7 cellular contexts compared by ENCODE assay signal in genomic region chr7:43905209-43905946, GRCh38. TPM values are rescaled to one million over a fixed set of nuclear protein-coding genes. Genes with fewer than 3 reads are reported as not detected.
DNase-seq lines count a peak whose midpoint lies in the region; ATAC-seq and TF ChIP-seq lines count a peak whose summit lies in the region.

No MANE protein-coding gene starts in this region.

- H4K8ac ChIP-seq in neuronal stem cell (ENCODE audit: low read depth, low read length): no peak overlapping the region

- H3K4me2 ChIP-seq in HCT116 (ENCODE audit: low read length) (peak overlapping the region; percentile 89), neuronal stem cell (ENCODE audit: insufficient read depth, low read length, poor library complexity, severe bottlenecking) (peak overlapping the region; percentile 85)

- H2BK15ac ChIP-seq in neuronal stem cell (ENCODE audit: low read length): no peak overlapping the region

- H4K20me1 ChIP-seq in HCT116 (ENCODE audit: insufficient read depth): no peaks in the 10 kb centered on the region

- peaks cover 41 to 46% (median 44%) of the 10 kb centered on the region in 3 donors for H3K4me1 Mint-ChIP-seq in T-cell

- H3K79me2 ChIP-seq in HCT116 (ENCODE audit: insufficient read depth, low read length): peaks cover 56% of the 10 kb centered on the region

- no peak overlapping the region for H3K18ac ChIP-seq in neuronal stem cell (ENCODE audit: low read length)

- H3K36me3 ChIP-seq in HCT116 (ENCODE audit: control insufficient read depth in 1 of 2, insufficient read depth in 2 of 2, low read length in 2 of 2): no peaks in the 10 kb centered on the region
- H3K36me3 ChIP-seq in neuronal stem cell (replicated peaks in 1 of 2; ENCODE audit: control insufficient read depth in 2 of 2, insufficient read depth in 2 of 2, low read length in 2 of 2): no peaks in the 10 kb centered on the region

- peak overlapping the region; percentile 89 to 94 (median 94) for H3K4me3 Mint-ChIP-seq in T-cell

- intact Hi-C loops in HCT116 (cut with micrococcal nuclease): no loop called here

- H3K4ac ChIP-seq in neuronal stem cell (ENCODE audit: low read length): no peak overlapping the region

- ATAC-seq in HCT116 (peak; percentile 49), T-cell (replicated peaks in 1 of 4) (no peak), HG03159 (IDR thresholded peaks at IDR 0.05; ENCODE audit: unreplicated experiment) (no peak)

- no peaks in the 10 kb centered on the region for H3K9me3 ChIP-seq in HCT116 (ENCODE audit: control insufficient read depth in 1 of 2, insufficient read depth in 1 of 2, low read depth in 1 of 2, low read length in 2 of 2)
- H3K9me3 ChIP-seq in neuronal stem cell (replicated peaks in 1 of 2; ENCODE audit: control insufficient read depth in 2 of 2, insufficient read depth in 1 of 2, low read depth in 1 of 2, low read length in 2 of 2): no peaks in the 10 kb centered on the region

- H3K27me3 ChIP-seq in HCT116 (ENCODE audit: insufficient read depth, low read length) (no peaks in the 10 kb centered on the region), neuronal stem cell (ENCODE audit: control insufficient read depth in 3 of 3, insufficient read depth in 3 of 3, low read depth in 1 of 3, low read length in 3 of 3) (peaks cover 0 to 3% (median 0%) of the 10 kb centered on the region in 3 experiments)

- H3K4me1 ChIP-seq in HCT116 (ENCODE audit: control insufficient read depth in 1 of 2, insufficient read depth in 2 of 2, low read length in 2 of 2) (peaks cover 13 to 24% of the 10 kb centered on the region in 2 experiments), neuronal stem cell (ENCODE audit: control insufficient read depth in 2 of 2, insufficient read depth in 1 of 2, low read depth in 1 of 2, low read length in 2 of 2) (peaks cover 1 to 9% of the 10 kb centered on the region in 2 donors)

- H3K79me1 ChIP-seq in neuronal stem cell (ENCODE audit: low read depth, low read length): no peaks in the 10 kb centered on the region

- H3K4me3 ChIP-seq in HCT116 (replicated peaks in 1 of 2; ENCODE audit: low read depth in 1 of 2, low read length in 2 of 2) (peak overlapping the region; percentile 75 to 80), fibroblast of mammary gland (ENCODE audit: control insufficient read depth, low read depth, low read length) (peak overlapping the region; percentile 76), neuronal stem cell (ENCODE audit: low read length in 2 of 2) (peak overlapping the region; percentile 79 to 87)

- peak overlapping the region; percentile 71 for H3K9ac ChIP-seq in HCT116 (ENCODE audit: low read length)
- H3K9ac ChIP-seq in neuronal stem cell (ENCODE audit: low read depth, low read length, poor library complexity): no peak overlapping the region

- H2AK5ac ChIP-seq in neuronal stem cell (ENCODE audit: low read depth, low read length): no peak overlapping the region

- no peak overlapping the region for H2BK120ac ChIP-seq in neuronal stem cell (ENCODE audit: low read depth, low read length)

- H3K27ac Mint-ChIP-seq in T-cell: peak overlapping the region; percentile 95 to 96

- no peak for TF ChIP-seq POLR2A in HCT116 (IDR thresholded peaks at IDR 0.05; ENCODE audit: borderline replicate concordance, extremely low read depth, insufficient read depth, insufficient read length)

- no peak for TF ChIP-seq CTCF in HCT116 (IDR thresholded peaks at IDR 0.05 in 2 of 3, conservative IDR thresholded peaks at IDR 0.05 in 1 of 3; ENCODE audit: borderline replicate concordance in 1 of 3, insufficient read depth in 1 of 3, low read depth in 2 of 3, low read length in 2 of 3)
- no peak for TF ChIP-seq CTCF in fibroblast of mammary gland (conservative IDR thresholded peaks at IDR 0.05; ENCODE audit: control insufficient read depth, insufficient read depth, low read depth, low read length)

- H3K23ac ChIP-seq in neuronal stem cell (ENCODE audit: low read depth, low read length, poor library complexity): no peak overlapping the region

- TF ChIP-seq RAD21 in HCT116 (IDR thresholded peaks at IDR 0.05; ENCODE audit: low read depth): no peak

- POLR2A ChIA-PET in HCT116 (lab: Charles Lee): interaction anchor here (1.2 kb wide), 1 partner anchor 17 kb away, joined by 3 read pairs; no protein-coding TSS in a partner anchor
- POLR2A ChIA-PET in T-cell (lab: Charles Lee): interaction anchor here (0.5 to 0.6 kb wide), 4 partner anchors 22 to 157 kb away, joined by 3 to 6 read pairs (median 4); no protein-coding TSS in a partner anchor

- H4K91ac ChIP-seq in neuronal stem cell (ENCODE audit: low read depth, low read length, poor library complexity): no peak overlapping the region

- BruUV-seq in HCT116 (replicated peaks; lab: Mats Ljungman, UMichigan): no TSS peak

- H3K36me3 Mint-ChIP-seq in T-cell: no peaks in the 10 kb centered on the region

- no peaks in the 10 kb centered on the region for H3K27me3 Mint-ChIP-seq in T-cell

- no peak overlapping the region for H2BK12ac ChIP-seq in neuronal stem cell (ENCODE audit: low read length)

- CTCF ChIA-PET in HCT116 (lab: Charles Lee): no interaction called here
- CTCF ChIA-PET in T-cell (lab: Charles Lee): interaction anchor here (0.5 to 0.8 kb wide), 2 partner anchors 21 to 323 kb away, joined by 3 to 4 read pairs; partner anchors contain the start of gene UBE2D4 (in 1 of the 2)

- peak overlapping the region; percentile 76 for H3K27ac ChIP-seq in HCT116 (ENCODE audit: low read depth, low read length)
- H3K27ac ChIP-seq in neuronal stem cell (replicated peaks; ENCODE audit: low read length): no peak overlapping the region

- no peaks in the 10 kb centered on the region for H3K9me3 Mint-ChIP-seq in T-cell

- DNase-seq in HCT116 (ENCODE audit: low read depth, low spot score) (peak; percentile 13), T-cell (no peak), fibroblast of mammary gland (ENCODE audit: low read depth) (peak; percentile 52), neuronal stem cell (ENCODE audit: low spot score) (no peak), NCI-H2029 (lab: John Stamatoyannopoulos, UW) (no peak), inferior parietal cortex (ENCODE audit: extremely low spot score) (no peak)

- no peaks in the 10 kb centered on the region for H3K9me2 ChIP-seq in HCT116 (ENCODE audit: insufficient read depth)

- H3K14ac ChIP-seq in neuronal stem cell (ENCODE audit: low read length): no peak overlapping the region

- no peak overlapping the region for H2AFZ ChIP-seq in HCT116 (ENCODE audit: low read depth, low read length, poor library complexity, severe bottlenecking)
- H2AFZ ChIP-seq in neuronal stem cell (ENCODE audit: low read length): peak overlapping the region; percentile 96

- H2BK5ac ChIP-seq in neuronal stem cell (ENCODE audit: low read length): no peak overlapping the region

- WGBS in neuronal stem cell (ENCODE audit: extremely low coverage in 2 of 2, insufficient read length in 2 of 2, insufficient replicate concordance in 1 of 2), 2 donors: no CpG with 5 or more reads among the region's 8 CpGs

- RAD21 ChIA-PET in HCT116 (lab: Charles Lee; ENCODE audit: low non-redundant PET in 1 of 2, low total read pairs in 2 of 2, uncharacterized antibody in 2 of 2, unreplicated experiment in 2 of 2): interaction anchor here in 1 of 2 experiments (0.6 kb wide), 1 partner anchor 226 kb away, joined by 4 read pairs; no protein-coding TSS in a partner anchor

TF ChIP-seq in HCT116, 20 proteins besides CTCF, POLR2A, EP300 and RAD21:
- TF ChIP-seq EZH2 (IDR thresholded peaks at IDR 0.05) (no peak), MAX (IDR thresholded peaks at IDR 0.05) (0 out of 2 replicates have a peak, but pooled peaks have one; percentile 3)

RNA-seq across cellular contexts. Expression of gene URGCP, which starts 1.0 kb away (rescaled TPM):
- 28.0 TPM for total RNA-seq in HCT116 (2021; ENCODE audit: unreplicated experiment)
- polyA plus RNA-seq in HCT116 (2012): 15.9 and 16.8 TPM in 2 replicates
- 10 to 100 TPM; 22.3 to 35.2 (median 33.6) TPM for total RNA-seq in T-cell
- 8.0 TPM for polyA plus RNA-seq in neuronal stem cell (2013, experiment 1 of 2)
- polyA plus RNA-seq in neuronal stem cell (2013, experiment 2 of 2): 9.4 TPM

RNA-seq across cellular contexts. Expression of gene UBE2D4, which starts 20.9 kb away (rescaled TPM):
- 12.9 TPM for total RNA-seq in HCT116 (2021; ENCODE audit: unreplicated experiment)
- polyA plus RNA-seq in HCT116 (2012): 10.4 and 12.1 TPM in 2 replicates
- 10 to 100 TPM in 3 of 5 donors, 1 to 10 TPM in 2; 6.7 to 12.8 (median 10.4) TPM for total RNA-seq in T-cell
- 8.5 TPM for polyA plus RNA-seq in neuronal stem cell (2013, experiment 1 of 2)
- polyA plus RNA-seq in neuronal stem cell (2013, experiment 2 of 2): 8.8 TPM

RNA-seq across cellular contexts. Expression of gene MRPS24, which starts 36.1 kb away (rescaled TPM):
- total RNA-seq in HCT116 (2021; ENCODE audit: unreplicated experiment): 156 TPM
- 179 and 202 TPM in 2 replicates for polyA plus RNA-seq in HCT116 (2012)
- 10 to 100 TPM; 44.6 to 71.6 (median 58.4) TPM for total RNA-seq in T-cell
- 130 TPM for polyA plus RNA-seq in neuronal stem cell (2013, experiment 1 of 2)
- polyA plus RNA-seq in neuronal stem cell (2013, experiment 2 of 2): 127 TPM

Comparison
In these comparisons a context has a peak if more than half of its experiments do, and no peak if none do; other contexts are left out.
1. DNase-seq: peak in HCT116 (single experiment) and fibroblast of mammary gland (single experiment); none in T-cell (0 of 34), neuronal stem cell (single experiment), NCI-H2029 (single experiment) and inferior parietal cortex (single experiment).
2. Peak in every context shown above with its lines, with median percentiles within 50 percentile points of each other: H3K4me3 ChIP-seq.